In the genomic region with DNA sequence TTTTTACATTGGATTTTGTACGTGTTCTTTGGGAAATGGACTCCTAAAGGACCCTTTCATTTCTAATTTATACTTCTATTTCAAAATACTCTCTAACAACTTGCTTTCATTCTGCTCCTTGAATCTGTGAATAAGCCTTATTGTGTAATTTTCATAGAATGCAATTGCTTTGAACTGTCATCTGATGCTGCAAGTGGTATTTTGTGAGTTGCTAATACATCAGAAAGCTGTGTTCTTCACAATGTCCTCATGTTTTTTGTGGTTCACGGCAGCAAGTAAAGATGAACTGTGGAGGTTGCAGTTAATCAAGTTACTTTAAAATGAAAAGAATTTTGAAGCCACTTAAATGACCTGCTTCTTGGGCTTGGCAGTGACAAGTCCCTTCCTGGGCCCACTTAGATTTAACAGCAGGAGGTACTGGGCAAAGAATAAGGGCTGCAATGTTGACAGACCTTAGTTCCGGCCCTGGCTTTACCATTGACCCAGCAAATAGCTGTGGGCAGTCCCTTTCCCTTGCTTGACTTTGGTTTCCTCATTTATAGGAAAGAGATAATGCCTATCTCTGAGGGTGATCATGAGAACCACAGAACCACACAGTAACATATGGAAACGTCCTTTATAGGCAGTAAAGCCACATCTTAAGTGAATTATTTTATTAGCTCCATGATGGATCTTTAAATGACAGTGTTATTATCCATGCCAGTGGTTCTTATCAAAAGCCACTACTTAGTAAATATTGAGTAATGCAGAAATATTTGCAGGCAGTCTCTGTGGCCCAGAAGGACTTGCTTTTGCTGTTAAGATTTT, we compare ENCODE assay signal across 12 cellular contexts. TPM values are rescaled to one million over a fixed set of nuclear protein-coding genes. Genes with fewer than 3 reads are reported as not detected.
A peak's percentile ranks its signal among the peaks of the same experiment; 100 is the strongest.
DNase-seq lines count a peak whose midpoint lies in the region; ATAC-seq and TF ChIP-seq lines count a peak whose summit lies in the region.
"Had no signal": no experiment of that assay in that cellular context is flagged by ENCODE, and none has a peak within 500 bp of the region (broad histone marks: within the 10 kb centered on the region; RNA-seq: fewer than 3 reads in every experiment).

No MANE protein-coding gene starts in this region.

- no peak for TF ChIP-seq RAD21 in Ishikawa (IDR thresholded peaks at IDR 0.05; ENCODE audit: low read depth)

- H3K36me3 ChIP-seq in BLaER1 treated with 17β-estradiol and CSF1 and Interleukin-3, amounts not matched to agents 10 nM and 100 nM: peaks cover 34 to 79% (median 53%) of the 10 kb centered on the region in 11 experiments
- H3K36me3 ChIP-seq in left lung (no peaks in the 10 kb centered on the region), esophagus muscularis mucosa (no peaks in the 10 kb centered on the region)
- H3K36me3 ChIP-seq: ovary had no signal

- no peak overlapping the region for H3K9ac ChIP-seq in BLaER1 treated with 17β-estradiol and CSF1 and Interleukin-3, amounts not matched to agents 10 nM and 100 nM

- peak overlapping the region in 8 of 11 experiments; percentile 1 to 54 (median 21); a peak in 10 of 22 replicates for H3K4me2 ChIP-seq in BLaER1 treated with 17β-estradiol and CSF1 and Interleukin-3, amounts not matched to agents 10 nM and 100 nM

- peaks cover 11 to 54% (median 13%) of the 10 kb centered on the region in 10 experiments; a peak in 19 of 20 replicates for H3K4me1 ChIP-seq in BLaER1 treated with 17β-estradiol and CSF1 and Interleukin-3, amounts not matched to agents 10 nM and 100 nM
- H3K4me1 ChIP-seq in left lung: peaks cover 4 to 17% of the 10 kb centered on the region in 2 donors
- H3K4me1 ChIP-seq in esophagus muscularis mucosa: no peaks in the 10 kb centered on the region
- H3K4me1 ChIP-seq: testis had no signal

- DNase-seq in left lung (no peak), esophagus muscularis mucosa (ENCODE audit: extremely low spot score) (no peak), pons (ENCODE audit: low spot score) (no peak)
- DNase-seq in stimulated activated CD4-positive, alpha-beta T cell treated with anti-CD3 and anti-CD28 coated beads, Interleukin-2, amount 100 ng/mL, for 24 hours: no peak
- DNase-seq in activated naive CD4-positive, alpha-beta T cell treated with Interleukin-2 at 50 U/mL for 16 hours: no peak
- DNase-seq: aorta, dermis blood vessel endothelial cell, ovary, testis had no signal

- H4K20me1 ChIP-seq in BLaER1 treated with 17β-estradiol and CSF1 and Interleukin-3, amounts not matched to agents 10 nM and 100 nM: peaks cover 6 to 95% (median 74%) of the 10 kb centered on the region in 11 experiments; a peak in 21 of 22 replicates

- no peaks in the 10 kb centered on the region for H3K27me3 ChIP-seq in BLaER1 treated with 17β-estradiol and CSF1 and Interleukin-3, amounts not matched to agents 10 nM and 100 nM
- H3K27me3 ChIP-seq in left lung (no peaks in the 10 kb centered on the region), esophagus muscularis mucosa (no peaks in the 10 kb centered on the region)
- H3K27me3 ChIP-seq: ovary, testis had no signal

- TF ChIP-seq EP300 in Ishikawa (IDR thresholded peaks at IDR 0.05; ENCODE audit: borderline replicate concordance): peak; percentile 54; the same call in 1 of the 2 replicates
- TF ChIP-seq EP300 in esophagus muscularis mucosa (IDR thresholded peaks at IDR 0.05): no peak

- TF ChIP-seq POLR2A in esophagus muscularis mucosa (IDR thresholded peaks at IDR 0.05; ENCODE audit: low read depth): no peak

- peaks cover 0 to 14% (median 4%) of the 10 kb centered on the region in 11 experiments; a peak in 11 of 22 replicates for H3K9me3 ChIP-seq in BLaER1 treated with 17β-estradiol and CSF1 and Interleukin-3, amounts not matched to agents 10 nM and 100 nM (replicated peaks in 1 of 11)
- H3K9me3 ChIP-seq in left lung: no peaks in the 10 kb centered on the region
- no peaks in the 10 kb centered on the region for H3K9me3 ChIP-seq in esophagus muscularis mucosa
- H3K9me3 ChIP-seq: ovary, testis had no signal

- intact Hi-C loops in left lung (cut with DNase I): no loop called here
- intact Hi-C loops in esophagus muscularis mucosa (cut with DNase I): no loop called here

- ATAC-seq in left lung: peak; percentile 76

- TF ChIP-seq CTCF in VCaP (conservative IDR thresholded peaks at IDR 0.05): no peak
- TF ChIP-seq CTCF in left lung (IDR thresholded peaks at IDR 0.05): no peak
- TF ChIP-seq CTCF in esophagus muscularis mucosa (IDR thresholded peaks at IDR 0.05): no peak

- H3K4me3 ChIP-seq in BLaER1 treated with 17β-estradiol and CSF1 and Interleukin-3, amounts not matched to agents 10 nM and 100 nM: no peak overlapping the region
- H3K4me3 ChIP-seq in left lung (no peak overlapping the region), esophagus muscularis mucosa (no peak overlapping the region)
- H3K4me3 ChIP-seq: ovary, testis had no signal

- WGBS in esophagus muscularis mucosa: 69% methylated on average over 4 of the region's 4 CpGs

- no peak overlapping the region for H3K27ac ChIP-seq in BLaER1 treated with 17β-estradiol and CSF1 and Interleukin-3, amounts not matched to agents 10 nM and 100 nM
- H3K27ac ChIP-seq in VCaP: peak overlapping the region; percentile 41
- peak overlapping the region in 1 of 2 donors; percentile 38 for H3K27ac ChIP-seq in left lung
- no peak overlapping the region for H3K27ac ChIP-seq in esophagus muscularis mucosa (replicated peaks in 1 of 4)
- H3K27ac ChIP-seq: ovary, testis had no signal

TF ChIP-seq in Ishikawa, 13 proteins besides CTCF, POLR2A, EP300 and RAD21:
- TF ChIP-seq, protein P1, sequence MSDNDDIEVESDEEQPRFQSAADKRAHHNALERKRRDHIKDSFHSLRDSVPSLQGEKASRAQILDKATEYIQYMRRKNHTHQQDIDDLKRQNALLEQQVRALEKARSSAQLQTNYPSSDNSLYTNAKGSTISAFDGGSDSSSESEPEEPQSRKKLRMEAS (IDR thresholded peaks at IDR 0.05): no peak
- TF ChIP-seq TEAD4 (IDR thresholded peaks at IDR 0.05) (0 out of 2 replicates have a peak, but pooled peaks have one; percentile 27), TCF12 (IDR thresholded peaks at IDR 0.05; ENCODE audit: low read depth) (peak; percentile 55)

RNA-seq across cellular contexts. Expression of gene IQGAP2, which starts 54.8 kb away (rescaled TPM):
- total RNA-seq in left lung: 10 to 100 TPM; 25.5 to 29.1 TPM
- 10 to 100 TPM; 14.9 to 30.7 (median 20.8) TPM for total RNA-seq in esophagus muscularis mucosa
